16 cellular contexts compared by ENCODE assay signal in genomic region chr7:157684596-157685429, GRCh38.
DNase-seq lines count a peak whose midpoint lies in the region; ATAC-seq and TF ChIP-seq lines count a peak whose summit lies in the region.
"Had no signal": no experiment of that assay in that cellular context is flagged by ENCODE, and none has a peak within 500 bp of the region (broad histone marks: within the 10 kb centered on the region; RNA-seq: fewer than 3 reads in every experiment).

No MANE protein-coding gene starts in this region.

- H3K9me3 Mint-ChIP-seq in glutamatergic neuron (ENCODE audit: unreplicated experiment) (peaks cover 14% of the 10 kb centered on the region), osteocyte (ENCODE audit: unreplicated experiment) (no peaks in the 10 kb centered on the region)
- H3K9me3 Mint-ChIP-seq: activated B cell treated with CpG ODN at 0.5 μM for 24 hours; activated naive CD8-positive, alpha-beta T cell treated with anti-CD3 and anti-CD28 coated beads, Interleukin-2, amount 50 U/mL, for 24 hours; naive thymus-derived CD8-positive, alpha-beta T cell had no signal

- no peak overlapping the region for H3K4me3 Mint-ChIP-seq in glutamatergic neuron (ENCODE audit: unreplicated experiment)
- H3K4me3 Mint-ChIP-seq in osteocyte (ENCODE audit: unreplicated experiment): no peak overlapping the region
- H3K4me3 Mint-ChIP-seq: activated B cell treated with CpG ODN at 0.5 μM for 24 hours; activated naive CD8-positive, alpha-beta T cell treated with anti-CD3 and anti-CD28 coated beads, Interleukin-2, amount 50 U/mL, for 24 hours had no signal

- H3K4me1 Mint-ChIP-seq in glutamatergic neuron (ENCODE audit: low read depth, unreplicated experiment) (peaks cover 2% of the 10 kb centered on the region), osteocyte (ENCODE audit: unreplicated experiment) (peaks cover 7% of the 10 kb centered on the region)
- H3K4me1 Mint-ChIP-seq: activated B cell treated with CpG ODN at 0.5 μM for 24 hours had no signal

- DNase-seq in glutamatergic neuron (peak; percentile 46), osteocyte (ENCODE audit: extremely low spot score, unreplicated experiment) (peak; percentile 82), NCI-H526 treated with DMSO at 0.1 percent for 48 hours (lab: John Stamatoyannopoulos, UW) (no peak), amygdala (lab: John Stamatoyannopoulos, UW) (no peak)
- DNase-seq: activated B cell treated with CpG ODN at 0.5 μM for 24 hours; activated CD8-positive, alpha-beta T cell treated with anti-CD3 and anti-CD28 coated beads, Interleukin-2, amount 10 ng/mL, durations not matched to agents 7 days and 5 days; activated naive CD8-positive, alpha-beta T cell treated with anti-CD3 and anti-CD28 coated beads, Interleukin-2, amount 50 U/mL, for 24 hours; central memory CD4-positive, alpha-beta T cell; naive thymus-derived CD8-positive, alpha-beta T cell; NCI-H226; NK-92 treated with Interleukin-12 subunit alpha and Interleukin-12 subunit beta, amount 100 ng/mL, for 24 hours had no signal

- peak overlapping the region in 10 of 11 experiments; percentile 14 to 52 (median 30); a peak in 11 of 22 replicates for H3K4me2 ChIP-seq in BLaER1 treated with 17β-estradiol and CSF1 and Interleukin-3, amounts not matched to agents 10 nM and 100 nM

- H3K36me3 Mint-ChIP-seq in glutamatergic neuron (ENCODE audit: unreplicated experiment) (peaks cover 8% of the 10 kb centered on the region), osteocyte (ENCODE audit: unreplicated experiment) (no peaks in the 10 kb centered on the region)
- H3K36me3 Mint-ChIP-seq: naive thymus-derived CD8-positive, alpha-beta T cell had no signal

- peaks cover 0 to 88% (median 70%) of the 10 kb centered on the region in 11 experiments; a peak in 19 of 22 replicates for H4K20me1 ChIP-seq in BLaER1 treated with 17β-estradiol and CSF1 and Interleukin-3, amounts not matched to agents 10 nM and 100 nM

- H3K27ac Mint-ChIP-seq in glutamatergic neuron (ENCODE audit: unreplicated experiment) (no peak overlapping the region), osteocyte (ENCODE audit: unreplicated experiment) (no peak overlapping the region)
- H3K27ac Mint-ChIP-seq: activated B cell treated with CpG ODN at 0.5 μM for 24 hours; activated naive CD8-positive, alpha-beta T cell treated with anti-CD3 and anti-CD28 coated beads, Interleukin-2, amount 50 U/mL, for 24 hours; naive thymus-derived CD8-positive, alpha-beta T cell had no signal

- H3K27me3 ChIP-seq in BLaER1 treated with 17β-estradiol and CSF1 and Interleukin-3, amounts not matched to agents 10 nM and 100 nM: peaks cover 99 to 100% (median 100%) of the 10 kb centered on the region in 11 experiments
- H3K27me3 ChIP-seq in HUES6 (ENCODE audit: control insufficient read depth, insufficient read depth, low read length): peaks cover 97% of the 10 kb centered on the region

- H3K27ac ChIP-seq in BLaER1 treated with 17β-estradiol and CSF1 and Interleukin-3, amounts not matched to agents 10 nM and 100 nM: no peak overlapping the region
- H3K27ac ChIP-seq in HUES6 (ENCODE audit: low read depth, low read length): no peak overlapping the region

- no peak overlapping the region for H3K9ac ChIP-seq in BLaER1 treated with 17β-estradiol and CSF1 and Interleukin-3, amounts not matched to agents 10 nM and 100 nM
- no peak overlapping the region for H3K9ac ChIP-seq in HUES6 (ENCODE audit: low read length)

- peak overlapping the region in 1 of 10 experiments; percentile 15; a peak in 1 of 20 replicates for H3K4me3 ChIP-seq in BLaER1 treated with 17β-estradiol and CSF1 and Interleukin-3, amounts not matched to agents 10 nM and 100 nM
- H3K4me3 ChIP-seq in HUES6 (ENCODE audit: low read depth, low read length): peak overlapping the region; percentile 41
- H3K4me3 ChIP-seq: GM12878, lung had no signal

- no peaks in the 10 kb centered on the region for H3K9me3 ChIP-seq in BLaER1 treated with 17β-estradiol and CSF1 and Interleukin-3, amounts not matched to agents 10 nM and 100 nM (replicated peaks in 1 of 11)
- H3K9me3 ChIP-seq in HUES6 (ENCODE audit: control insufficient read depth, insufficient read depth, low read depth, low read length): no peaks in the 10 kb centered on the region

- peaks cover 18% of the 10 kb centered on the region for H3K27me3 Mint-ChIP-seq in glutamatergic neuron (ENCODE audit: unreplicated experiment)
- H3K27me3 Mint-ChIP-seq in osteocyte (ENCODE audit: unreplicated experiment): peaks cover 64% of the 10 kb centered on the region

- H3K36me3 ChIP-seq in BLaER1 treated with 17β-estradiol and CSF1 and Interleukin-3, amounts not matched to agents 10 nM and 100 nM: no peaks in the 10 kb centered on the region
- no peaks in the 10 kb centered on the region for H3K36me3 ChIP-seq in HUES6 (ENCODE audit: control insufficient read depth, insufficient read depth, low read length)

- no peak for ATAC-seq in HG03432 (IDR thresholded peaks at IDR 0.05; ENCODE audit: unreplicated experiment)
- ATAC-seq: activated CD8-positive, alpha-beta T cell treated with anti-CD3 and anti-CD28 coated beads, Interleukin-2, amount 10 ng/mL, durations not matched to agents 7 days and 5 days; activated naive CD8-positive, alpha-beta T cell treated with anti-CD3 and anti-CD28 coated beads, Interleukin-2, amount 50 U/mL, for 24 hours; GM12878 had no signal

- TF ChIP-seq CTCF in glutamatergic neuron (IDR thresholded peaks at IDR 0.05; ENCODE audit: partially characterized antibody, unreplicated experiment) (no peak), osteocyte (IDR thresholded peaks at IDR 0.05) (no peak)

- H3K4me1 ChIP-seq in BLaER1 treated with 17β-estradiol and CSF1 and Interleukin-3, amounts not matched to agents 10 nM and 100 nM: peaks cover 4 to 20% (median 12%) of the 10 kb centered on the region in 10 experiments; a peak in 17 of 20 replicates
- H3K4me1 ChIP-seq in HUES6 (ENCODE audit: control insufficient read depth, insufficient read depth, low read length): peaks cover 19% of the 10 kb centered on the region

Comparison
In these comparisons a context has a peak if more than half of its experiments do, and no peak if none do; other contexts are left out.
1. DNase-seq: peak in glutamatergic neuron (single experiment) and osteocyte (single experiment); none in NCI-H526 treated with DMSO at 0.1 percent for 48 hours (single experiment) and amygdala (0 of 56).